Comparison of ENCODE assay signal across 16 cellular contexts in the genomic region with DNA sequence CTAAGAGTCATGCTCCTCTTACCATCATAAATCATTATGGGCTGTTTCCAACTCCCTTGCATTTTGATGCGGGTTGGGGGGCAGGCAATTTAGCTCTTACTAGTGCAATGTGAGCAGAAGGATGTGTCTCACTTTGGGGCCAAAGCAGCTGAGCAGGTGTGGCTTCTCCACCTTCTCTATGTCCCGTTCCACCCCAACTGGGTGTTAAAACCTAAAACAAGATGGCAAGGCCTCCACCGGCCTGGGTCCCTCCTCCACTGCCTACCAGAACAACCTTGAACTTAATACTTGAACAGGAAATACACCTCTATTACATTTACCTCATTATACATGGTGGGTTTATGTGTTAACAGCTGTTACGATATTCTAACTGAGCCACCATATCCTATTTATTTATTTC. TPM values are rescaled to one million over a fixed set of nuclear protein-coding genes. Genes with fewer than 3 reads are reported as not detected.
"Had no signal": no experiment of that assay in that cellular context is flagged by ENCODE, and none has a peak within 500 bp of the region (broad histone marks: within the 10 kb centered on the region; RNA-seq: fewer than 3 reads in every experiment).

No MANE protein-coding gene starts in this region.

- H3K4me1 ChIP-seq: right atrium auricular region, thyroid gland, uterus had no signal

- H3K27ac Mint-ChIP-seq: activated CD4-positive, alpha-beta T cell treated with anti-CD3 and anti-CD28 coated beads, Interleukin-2, amount 10 ng/mL, durations not matched to agents 7 days and 5 days; activated naive CD4-positive, alpha-beta T cell treated with anti-CD3 and anti-CD28 coated beads, Interleukin-2, amount 10 ng/mL, durations not matched to agents 7 days and 5 days; activated T-helper 17 cell treated with anti-CD3 and anti-CD28 coated beads, Interleukin-2, amount 50 U/mL, for 72 hours; memory B cell; natural killer cell had no signal

- H3K36me3 ChIP-seq: heart left ventricle, right atrium auricular region, thyroid gland, uterus had no signal

- H3K4me3 Mint-ChIP-seq: activated CD4-positive, alpha-beta T cell treated with anti-CD3 and anti-CD28 coated beads, Interleukin-2, amount 10 ng/mL, durations not matched to agents 7 days and 5 days; activated naive CD4-positive, alpha-beta T cell treated with anti-CD3 and anti-CD28 coated beads, Interleukin-2, amount 10 ng/mL, durations not matched to agents 7 days and 5 days; activated T-helper 17 cell treated with anti-CD3 and anti-CD28 coated beads, Interleukin-2, amount 50 U/mL, for 72 hours; memory B cell; natural killer cell had no signal

- H3K4me3 ChIP-seq: heart left ventricle, right atrium auricular region, thyroid gland, uterus had no signal

- H3K9me3 Mint-ChIP-seq: activated CD4-positive, alpha-beta T cell treated with anti-CD3 and anti-CD28 coated beads, Interleukin-2, amount 10 ng/mL, durations not matched to agents 7 days and 5 days; activated naive CD4-positive, alpha-beta T cell treated with anti-CD3 and anti-CD28 coated beads, Interleukin-2, amount 10 ng/mL, durations not matched to agents 7 days and 5 days had no signal

- DNase-seq: activated CD4-positive, alpha-beta T cell treated with anti-CD3 and anti-CD28 coated beads, Interleukin-2, amount 10 ng/mL, durations not matched to agents 7 days and 5 days; activated CD8-positive, alpha-beta memory T cell treated with anti-CD3 and anti-CD28 coated beads for 24 hours; activated naive CD4-positive, alpha-beta T cell treated with anti-CD3 and anti-CD28 coated beads, Interleukin-2, amount 10 ng/mL, durations not matched to agents 7 days and 5 days; effector CD4-positive, alpha-beta T cell; foreskin melanocyte; heart left ventricle; natural killer cell; posterior cingulate gyrus; small intestine; thyroid gland; uterus had no signal

- ATAC-seq: activated T-helper 17 cell treated with anti-CD3 and anti-CD28 coated beads, Interleukin-2, amount 50 U/mL, for 72 hours; heart left ventricle; natural killer cell had no signal

- H3K27me3 Mint-ChIP-seq: activated CD4-positive, alpha-beta T cell treated with anti-CD3 and anti-CD28 coated beads, Interleukin-2, amount 10 ng/mL, durations not matched to agents 7 days and 5 days; activated naive CD4-positive, alpha-beta T cell treated with anti-CD3 and anti-CD28 coated beads, Interleukin-2, amount 10 ng/mL, durations not matched to agents 7 days and 5 days; activated T-helper 17 cell treated with anti-CD3 and anti-CD28 coated beads, Interleukin-2, amount 50 U/mL, for 72 hours; memory B cell had no signal

- H3K9me3 ChIP-seq: heart left ventricle, right atrium auricular region, thyroid gland, uterus had no signal

- H3K27ac ChIP-seq: heart left ventricle, right atrium auricular region, thyroid gland, uterus had no signal

- H3K4me1 Mint-ChIP-seq: activated CD4-positive, alpha-beta T cell treated with anti-CD3 and anti-CD28 coated beads, Interleukin-2, amount 10 ng/mL, durations not matched to agents 7 days and 5 days; activated naive CD4-positive, alpha-beta T cell treated with anti-CD3 and anti-CD28 coated beads, Interleukin-2, amount 10 ng/mL, durations not matched to agents 7 days and 5 days; activated T-helper 17 cell treated with anti-CD3 and anti-CD28 coated beads, Interleukin-2, amount 50 U/mL, for 72 hours; memory B cell; natural killer cell had no signal

- H3K36me3 Mint-ChIP-seq: activated naive CD4-positive, alpha-beta T cell treated with anti-CD3 and anti-CD28 coated beads, Interleukin-2, amount 10 ng/mL, durations not matched to agents 7 days and 5 days; memory B cell; natural killer cell had no signal

- H3K27me3 ChIP-seq: heart left ventricle, right atrium auricular region, thyroid gland, uterus had no signal

RNA-seq across cellular contexts. Expression of a gene that starts 52.8 kb away (rescaled TPM):
- total RNA-seq: activated CD4-positive, alpha-beta T cell treated with anti-CD3 and anti-CD28 coated beads, Interleukin-2, amount 10 ng/mL, durations not matched to agents 7 days and 5 days; activated T-helper 17 cell treated with anti-CD3 and anti-CD28 coated beads, Interleukin-2, amount 50 U/mL, for 72 hours; cardiac septum; endothelial cell of umbilical vein; natural killer cell; right atrium auricular region; thyroid gland had no signal
- polyA plus RNA-seq: endothelial cell of umbilical vein, heart left ventricle had no signal
